21 cellular contexts compared by ENCODE assay signal in genomic region chr14:85943187-85943586, GRCh38.
"Had no signal": no experiment of that assay in that cellular context is flagged by ENCODE, and none has a peak within 500 bp of the region (broad histone marks: within the 10 kb centered on the region; RNA-seq: fewer than 3 reads in every experiment).

No MANE protein-coding gene starts in this region.

- H3K27me3 ChIP-seq: adrenal gland, body of pancreas, breast epithelium had no signal

- H3K9me3 ChIP-seq: body of pancreas had no signal

- H3K27ac ChIP-seq: body of pancreas, breast epithelium had no signal

- H3K4me1 ChIP-seq: adrenal gland, body of pancreas, breast epithelium had no signal

- H3K36me3 ChIP-seq: adrenal gland, breast epithelium had no signal

- H3K4me3 Mint-ChIP-seq: activated CD4-positive, alpha-beta T cell treated with anti-CD3 and anti-CD28 coated beads, Interleukin-2, amount 10 ng/mL, durations not matched to agents 24 days and 14 days; activated CD8-positive, alpha-beta T cell treated with anti-CD3 and anti-CD28 coated beads for 36 hours; activated T-cell treated with anti-CD3 and anti-CD28 coated beads, Interleukin-2, amount 50 U/mL, for 72 hours; activated T-helper 17 cell treated with anti-CD3 and anti-CD28 coated beads, Interleukin-2, amount 50 U/mL, for 72 hours had no signal

- H3K27me3 Mint-ChIP-seq: activated CD4-positive, alpha-beta T cell treated with anti-CD3 and anti-CD28 coated beads, Interleukin-2, amount 10 ng/mL, durations not matched to agents 24 days and 14 days; activated CD8-positive, alpha-beta T cell treated with anti-CD3 and anti-CD28 coated beads for 36 hours; activated T-helper 17 cell treated with anti-CD3 and anti-CD28 coated beads, Interleukin-2, amount 50 U/mL, for 72 hours had no signal

- H3K4me3 ChIP-seq: adrenal gland, body of pancreas, breast epithelium had no signal

- DNase-seq: activated CD4-positive, alpha-beta T cell treated with anti-CD3 and anti-CD28 coated beads, Interleukin-2, amount 10 ng/mL, durations not matched to agents 24 days and 14 days; activated CD4-positive, alpha-beta T cell treated with anti-CD3 and anti-CD28 coated beads, Interleukin-2, amount 50 U/mL, for 4 hours; activated CD8-positive, alpha-beta T cell treated with anti-CD3 and anti-CD28 coated beads for 36 hours; activated effector memory CD4-positive, alpha-beta T cell treated with anti-CD3 and anti-CD28 coated beads, Interleukin-2, amount 50 U/mL, for 16 hours; activated naive CD4-positive, alpha-beta T cell; activated T-cell treated with anti-CD3 and anti-CD28 coated beads, Interleukin-2, amount 50 U/mL, for 1 hour; activated T-cell treated with anti-CD3 and anti-CD28 coated beads, Interleukin-2, amount 50 U/mL, for 72 hours; body of pancreas; NCI-H1092 treated with DMSO at 0.1 percent for 48 hours; NCI-H1417; NCI-H187 treated with DMSO at 0.1 percent for 48 hours; NCI-H2081; NCI-H345; NCI-H524 treated with DMSO at 0.1 percent for 48 hours; OCI-M1; Right ventricle myocardium superior; SW 1271 had no signal

- H3K27ac Mint-ChIP-seq: activated CD4-positive, alpha-beta T cell treated with anti-CD3 and anti-CD28 coated beads, Interleukin-2, amount 10 ng/mL, durations not matched to agents 24 days and 14 days; activated CD8-positive, alpha-beta T cell treated with anti-CD3 and anti-CD28 coated beads for 36 hours; activated naive CD4-positive, alpha-beta T cell treated with anti-CD3 and anti-CD28 coated beads, Interleukin-2, amount 50 U/mL, for 72 hours; activated T-cell treated with anti-CD3 and anti-CD28 coated beads, Interleukin-2, amount 50 U/mL, for 72 hours; activated T-helper 17 cell treated with anti-CD3 and anti-CD28 coated beads, Interleukin-2, amount 50 U/mL, for 72 hours had no signal
